Comparison of ENCODE assay signal across 30 cellular contexts in the genomic region with DNA sequence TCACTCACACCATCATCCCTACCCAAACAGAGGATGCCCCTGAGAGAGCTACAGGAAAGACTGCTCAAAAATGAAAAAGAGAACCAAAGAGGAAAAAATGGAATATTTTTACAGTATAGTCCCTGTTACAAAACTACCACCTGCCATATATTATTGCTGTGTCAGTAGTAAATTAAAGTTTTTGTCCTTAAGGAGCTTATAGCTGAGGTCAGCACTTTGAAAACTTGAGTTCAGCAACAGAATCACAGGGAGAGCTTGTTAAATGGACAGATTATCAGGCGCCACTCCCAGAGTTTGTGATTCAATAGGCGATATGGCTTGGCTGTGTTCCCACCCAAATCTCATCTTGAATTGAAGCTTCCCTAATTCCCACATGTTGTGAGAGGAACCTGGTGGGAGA.
"Had no signal": no experiment of that assay in that cellular context is flagged by ENCODE, and none has a peak within 500 bp of the region (broad histone marks: within the 10 kb centered on the region; RNA-seq: fewer than 3 reads in every experiment).

No MANE protein-coding gene starts in this region.

- H3K36me3 Mint-ChIP-seq: naive thymus-derived CD8-positive, alpha-beta T cell; stimulated activated naive B cell treated with anti-CD40 and anti-IgM and Interleukin-4, amounts not matched to agents 10 μg/mL and 1 μg/mL and 100 μg/mL, for 72 hours had no signal

- H3K4me3 Mint-ChIP-seq: naive thymus-derived CD8-positive, alpha-beta T cell; nephron; neural crest cell; stimulated activated naive B cell treated with anti-CD40 and anti-IgM and Interleukin-4, amounts not matched to agents 10 μg/mL and 1 μg/mL and 100 μg/mL, for 72 hours had no signal

- H3K9me3 ChIP-seq: heart right ventricle, lower lobe of right lung, neutrophil, psoas muscle, right atrium auricular region, stomach, testis, thyroid gland, transverse colon, upper lobe of left lung had no signal

- H3K9me3 Mint-ChIP-seq: stimulated activated naive B cell treated with anti-CD40 and anti-IgM and Interleukin-4, amounts not matched to agents 10 μg/mL and 1 μg/mL and 100 μg/mL, for 72 hours had no signal

- H3K36me3 ChIP-seq: heart right ventricle, lower lobe of right lung, neutrophil, right atrium auricular region, stomach, thyroid gland, transverse colon, upper lobe of left lung had no signal

- H2AFZ ChIP-seq: hepatocyte, parathyroid adenoma had no signal

- H3K9ac ChIP-seq: parathyroid adenoma had no signal

- H3K4me3 ChIP-seq: heart right ventricle, hepatocyte, lower lobe of right lung, psoas muscle, right atrium auricular region, skin epidermis, stomach, testis, thyroid gland, transverse colon, upper lobe of left lung had no signal

- H3K27ac Mint-ChIP-seq: naive thymus-derived CD8-positive, alpha-beta T cell; nephron; stimulated activated naive B cell treated with anti-CD40 and anti-IgM and Interleukin-4, amounts not matched to agents 10 μg/mL and 1 μg/mL and 100 μg/mL, for 72 hours had no signal

- DNase-seq: heart right ventricle; islet precursor cell; left cardiac atrium; lower lobe of right lung; mammary epithelial cell; mesenchymal stem cell; naive thymus-derived CD8-positive, alpha-beta T cell; occipital lobe; psoas muscle; stimulated activated CD4-positive, alpha-beta T cell treated with anti-CD3 and anti-CD28 coated beads, Interleukin-12 subunit alpha, Interleukin-12 subunit beta, amount 100 ng/mL, for 4 hours; stimulated activated CD4-positive, alpha-beta T cell treated with anti-CD3 and anti-CD28 coated beads, Interleukin-15, amount 100 ng/mL, for 24 hours; stimulated activated CD4-positive, alpha-beta T cell treated with anti-CD3 and anti-CD28 coated beads, Interleukin-2, amount 100 ng/mL, for 24 hours; stimulated activated CD4-positive, alpha-beta T cell treated with anti-CD3 and anti-CD28 coated beads, Interleukin-4, amount 100 ng/mL, for 1 hour; stimulated activated naive B cell treated with anti-CD40 and anti-IgM and Interleukin-4, amounts not matched to agents 10 μg/mL and 1 μg/mL and 100 μg/mL, for 72 hours; stimulated activated naive CD8-positive, alpha-beta T cell treated with anti-CD3 and anti-CD28 coated beads, Interleukin-15, Interleukin-2, amounts not matched to agents 100 U/mL and 50 U/mL, for 24 hours; stomach; testis; thyroid gland; transverse colon; upper lobe of left lung had no signal

- H3K27ac ChIP-seq: heart right ventricle, hepatocyte, lower lobe of right lung, neutrophil, parathyroid adenoma, psoas muscle, right atrium auricular region, skin epidermis, stomach, testis, thyroid gland, transverse colon, upper lobe of left lung had no signal

- H3K4me1 Mint-ChIP-seq: stimulated activated naive B cell treated with anti-CD40 and anti-IgM and Interleukin-4, amounts not matched to agents 10 μg/mL and 1 μg/mL and 100 μg/mL, for 72 hours had no signal

- ATAC-seq: heart right ventricle; left cardiac atrium; left lobe of liver; lower lobe of right lung; naive thymus-derived CD8-positive, alpha-beta T cell; psoas muscle; sciatic nerve; stimulated activated naive B cell treated with anti-CD40 and anti-IgM and Interleukin-4, amounts not matched to agents 10 μg/mL and 1 μg/mL and 100 μg/mL, for 72 hours; stimulated activated naive CD8-positive, alpha-beta T cell treated with anti-CD3 and anti-CD28 coated beads, Interleukin-15, Interleukin-2, amounts not matched to agents 100 U/mL and 50 U/mL, for 24 hours had no signal

- H3K27me3 ChIP-seq: hepatocyte, neutrophil, right atrium auricular region, stomach, testis, thyroid gland, transverse colon, upper lobe of left lung had no signal

- FAIRE-seq: urothelium cell line had no signal

- H3K4me1 ChIP-seq: heart right ventricle, lower lobe of right lung, parathyroid adenoma, psoas muscle, right atrium auricular region, stomach, testis, thyroid gland, transverse colon, upper lobe of left lung had no signal

- H3K4me2 ChIP-seq: hepatocyte had no signal
